ENCODE assay signal across 9 cellular contexts in genomic region chr3:184380210-184380626, GRCh38. TPM values are rescaled to one million over a fixed set of nuclear protein-coding genes. Genes with fewer than 3 reads are reported as not detected.
DNase-seq lines count a peak whose midpoint lies in the region; ATAC-seq and TF ChIP-seq lines count a peak whose summit lies in the region.
"Had no signal": no experiment of that assay in that cellular context is flagged by ENCODE, and none has a peak within 500 bp of the region (broad histone marks: within the 10 kb centered on the region; RNA-seq: fewer than 3 reads in every experiment).

No MANE protein-coding gene starts in this region.

- no peaks in the 10 kb centered on the region for H3K9me3 Mint-ChIP-seq in endodermal cell
- H3K9me3 Mint-ChIP-seq: CD8-positive, alpha-beta memory T cell had no signal

- CTCF ChIA-PET in RWPE1 (lab: Yijun Ruan, JAX) = interaction anchor here (1.3 to 2.3 kb wide), 2 partner anchors 9 to 133 kb away, joined by 7 to 8 read pairs; no protein-coding TSS in a partner anchor

- peaks cover 60% of the 10 kb centered on the region for H3K27me3 Mint-ChIP-seq in endodermal cell (ENCODE audit: insufficient read depth)

- DNase-seq in NCI-H2107 (lab: John Stamatoyannopoulos, UW) (peak; percentile 35), NCI-H2107 treated with DMSO at 0.1 percent for 48 hours (lab: John Stamatoyannopoulos, UW; ENCODE audit: unreplicated experiment) (no peak), RWPE1 (ENCODE audit: low spot score) (peak; percentile 54), endodermal cell (peak; percentile 88), lung microvascular endothelial cell (ENCODE audit: low read depth in 2 of 2) (peak; percentile 33 to 45), upper lobe of right lung (peak; percentile 83), NCI-H187 treated with DMSO at 0.1 percent for 48 hours (lab: John Stamatoyannopoulos, UW) (no peak)

- H3K4me1 ChIP-seq in endodermal cell (ENCODE audit: control insufficient read depth, insufficient read depth, low read length) = peaks cover 6% of the 10 kb centered on the region
- peaks cover 12% of the 10 kb centered on the region for H3K4me1 ChIP-seq in upper lobe of right lung

- peak overlapping the region; percentile 52 for H3K4me3 Mint-ChIP-seq in endodermal cell

- H3K9ac ChIP-seq in endodermal cell (ENCODE audit: extremely low read depth, low read length, poor library complexity, severe bottlenecking) = no peak overlapping the region

- TF ChIP-seq CTCF in RWPE1 (conservative IDR thresholded peaks at IDR 0.05; ENCODE audit: low read depth) (no peak), endodermal cell (conservative IDR thresholded peaks at IDR 0.05) (no peak), upper lobe of right lung (IDR thresholded peaks at IDR 0.05) (no peak)

- WGBS in endodermal cell (ENCODE audit: insufficient coverage in 1 of 2, insufficient read length in 1 of 2), 2 experiments = 1% methylated on average over 27 to 51 of the region's 58 CpGs

- H3K4me3 ChIP-seq in endodermal cell (ENCODE audit: low read length) (no peak overlapping the region), upper lobe of right lung (peak overlapping the region; percentile 48)

- POLR2A ChIA-PET in RWPE1 (lab: Yijun Ruan, JAX; ENCODE audit: low non-redundant PET) = no interaction called here

- H3K27ac Mint-ChIP-seq in endodermal cell = no peak overlapping the region
- H3K27ac Mint-ChIP-seq: CD8-positive, alpha-beta memory T cell had no signal

- H3K9me3 ChIP-seq in endodermal cell (ENCODE audit: control insufficient read depth, low read length) (no peaks in the 10 kb centered on the region), upper lobe of right lung (no peaks in the 10 kb centered on the region)

- no peak overlapping the region for H3K27ac ChIP-seq in RWPE1
- H3K27ac ChIP-seq in endodermal cell (ENCODE audit: low read depth, low read length) = no peak overlapping the region
- no peak overlapping the region for H3K27ac ChIP-seq in upper lobe of right lung

- H3K27me3 ChIP-seq in endodermal cell (ENCODE audit: control insufficient read depth, insufficient read depth, low read length, poor library complexity, severe bottlenecking) = peaks cover 46% of the 10 kb centered on the region
- H3K27me3 ChIP-seq in upper lobe of right lung = peaks cover 25% of the 10 kb centered on the region

- no peaks in the 10 kb centered on the region for H3K36me3 ChIP-seq in endodermal cell (ENCODE audit: control insufficient read depth, insufficient read depth, low read length)
- H3K36me3 ChIP-seq in upper lobe of right lung = no peaks in the 10 kb centered on the region

- H3K4me1 Mint-ChIP-seq in endodermal cell = peaks cover 33% of the 10 kb centered on the region

- H3K36me3 Mint-ChIP-seq in endodermal cell (ENCODE audit: low read depth) = no peaks in the 10 kb centered on the region

- intact Hi-C loops in upper lobe of right lung (cut with DNase I) = no loop called here

- peak; percentile 55 for ATAC-seq in upper lobe of right lung
- ATAC-seq in GM19463 (IDR thresholded peaks at IDR 0.05; ENCODE audit: unreplicated experiment) = no peak

RNA-seq across cellular contexts. Expression of gene CHRD, which starts 0.4 kb away (rescaled TPM):
- 10 to 100 TPM in 1 of 2 donors, 1 to 10 TPM in 1; 5.0 to 17.4 TPM for total RNA-seq in endodermal cell
- 8.2 TPM for polyA plus RNA-seq in endodermal cell (2013, experiment 1 of 2)
- polyA plus RNA-seq in endodermal cell (2013, experiment 2 of 2) = 6.7 TPM
- 0.20 and 0.22 TPM in 2 replicates for total RNA-seq in lung microvascular endothelial cell
- 5.3 TPM for total RNA-seq in upper lobe of right lung
- polyA plus RNA-seq: CD8-positive, alpha-beta memory T cell had no signal

RNA-seq across cellular contexts. Expression of gene THPO, which starts 2.2 kb away (rescaled TPM):
- total RNA-seq in endodermal cell (1 to 10 TPM; 1.4 to 1.7 TPM), lung microvascular endothelial cell (not detected in 2 replicates), upper lobe of right lung (0.20 TPM)
- 1.2 TPM for polyA plus RNA-seq in endodermal cell (2013, experiment 1 of 2)
- polyA plus RNA-seq in endodermal cell (2013, experiment 2 of 2) = 1.4 TPM
- total RNA-seq: CD8-positive, alpha-beta memory T cell had no signal
- polyA plus RNA-seq: CD8-positive, alpha-beta memory T cell had no signal

RNA-seq across cellular contexts. Expression of gene POLR2H, which starts 18.7 kb away (rescaled TPM):
- total RNA-seq in endodermal cell (100 to 1,000 TPM in 1 of 2 donors, 10 to 100 TPM in 1; 95.9 to 117 TPM), lung microvascular endothelial cell (65.8 and 97.8 TPM in 2 replicates), upper lobe of right lung (63.2 TPM)
- polyA plus RNA-seq in endodermal cell (2013, experiment 1 of 2) = 119 TPM
- 99.0 TPM for polyA plus RNA-seq in endodermal cell (2013, experiment 2 of 2)

RNA-seq across cellular contexts. Expression of gene CLCN2, which starts 18.8 kb away (rescaled TPM):
- 10 to 100 TPM; 32.4 to 38.4 TPM for total RNA-seq in endodermal cell
- 27.9 TPM for polyA plus RNA-seq in endodermal cell (2013, experiment 1 of 2)
- 23.3 TPM for polyA plus RNA-seq in endodermal cell (2013, experiment 2 of 2)
- total RNA-seq in lung microvascular endothelial cell = 1.5 and 1.8 TPM in 2 replicates
- total RNA-seq in upper lobe of right lung = 3.8 TPM

RNA-seq across cellular contexts. Expression of gene FAM131A, which starts 42.8 kb away (rescaled TPM):
- total RNA-seq in endodermal cell (10 to 100 TPM; 18.3 to 24.1 TPM), lung microvascular endothelial cell (19.0 and 39.9 TPM in 2 replicates), upper lobe of right lung (19.0 TPM)
- polyA plus RNA-seq in endodermal cell (2013, experiment 1 of 2) = 28.0 TPM
- 25.5 TPM for polyA plus RNA-seq in endodermal cell (2013, experiment 2 of 2)

Comparison
In these comparisons a context has a peak if more than half of its experiments do, and no peak if none do; other contexts are left out.
1. DNase-seq: peak in NCI-H2107 (single experiment), RWPE1 (single experiment), endodermal cell (single experiment), lung microvascular endothelial cell (2 of 2) and upper lobe of right lung (single experiment); none in NCI-H2107 treated with DMSO at 0.1 percent for 48 hours (single experiment) and NCI-H187 treated with DMSO at 0.1 percent for 48 hours (single experiment).